8 cellular contexts compared by ENCODE assay signal in the genomic region with DNA sequence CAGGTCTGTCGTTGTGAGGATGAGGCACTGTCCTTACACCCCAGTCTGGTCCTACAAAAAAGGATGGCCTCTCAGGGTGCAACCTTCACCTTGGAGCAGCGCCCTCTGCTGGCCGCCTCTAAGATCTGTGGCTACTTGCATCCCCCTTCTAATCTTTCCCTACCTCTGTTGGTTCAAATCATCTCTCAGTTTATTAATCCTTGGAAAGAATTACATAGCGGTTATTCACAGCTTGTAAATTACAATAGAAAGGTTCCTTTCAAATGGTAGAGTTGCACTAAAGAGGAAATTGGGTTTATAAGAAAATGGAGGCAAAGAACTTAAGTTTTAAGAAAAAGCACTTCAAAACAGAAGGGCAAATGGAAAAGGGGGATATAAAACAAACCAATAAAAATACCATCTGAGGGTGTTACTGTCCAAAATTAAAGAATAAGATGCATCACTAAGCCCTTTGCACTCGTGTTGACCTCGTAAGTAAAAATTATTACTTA.
DNase-seq lines count a peak whose midpoint lies in the region; ATAC-seq and TF ChIP-seq lines count a peak whose summit lies in the region.
"Not testable (repeated sequence)": the region's sequence is repeated elsewhere in the genome, so short reads cannot be mapped to it uniquely, and the experiment has no call there.

No MANE protein-coding gene starts in this region.

- intact Hi-C loops in activated B cell treated with CpG ODN at 0.5 μM for 24 hours (cut with micrococcal nuclease), result loop anchor here (2.0 kb wide), 2 partner anchors 164 to 660 kb away; no protein-coding TSS in a partner anchor

- DNase-seq in KBM-7 (peak; percentile 80), activated B cell treated with CpG ODN at 0.5 μM for 24 hours (peak; percentile 49), foreskin fibroblast (peak; percentile 24 to 71), memory B cell (ENCODE audit: low spot score in 2 of 2) (peak; percentile 67 to 71), ureter (ENCODE audit: low spot score) (peak; percentile 75)
- peak; percentile 84 for DNase-seq in activated naive CD8-positive, alpha-beta T cell treated with anti-CD3 and anti-CD28 coated beads, Interleukin-2, amount 50 U/mL, for 24 hours
- peak; percentile 46 to 65 for DNase-seq in stimulated activated CD4-positive, alpha-beta T cell treated with anti-CD3 and anti-CD28 coated beads, Interleukin-1b, Interleukin-23, amount 100 ng/mL, for 1 hour (ENCODE audit: low read depth in 2 of 2)

- H3K9me3 Mint-ChIP-seq in activated B cell treated with CpG ODN at 0.5 μM for 24 hours; activated naive CD8-positive, alpha-beta T cell treated with anti-CD3 and anti-CD28 coated beads, Interleukin-2, amount 50 U/mL, for 24 hours; memory B cell: not testable (repeated sequence)

- POLR2A ChIA-PET in activated B cell treated with CpG ODN at 0.5 μM for 24 hours (lab: Charles Lee), result not testable (repeated sequence)

- H3K36me3 Mint-ChIP-seq in activated B cell treated with CpG ODN at 0.5 μM for 24 hours (ENCODE audit: low read depth), result peaks cover 14% of the 10 kb centered on the region
- not testable (repeated sequence) for H3K36me3 Mint-ChIP-seq in activated naive CD8-positive, alpha-beta T cell treated with anti-CD3 and anti-CD28 coated beads, Interleukin-2, amount 50 U/mL, for 24 hours (ENCODE audit: low read depth); memory B cell

- TF ChIP-seq CTCF in GM12873 (IDR thresholded peaks at IDR 0.05; ENCODE audit: insufficient read depth, low read depth, low read length, missing control alignments) (peak; percentile 72), foreskin fibroblast (IDR thresholded peaks at IDR 0.05; ENCODE audit: low read depth, low read length) (peak; percentile 58)
- not testable (repeated sequence) for TF ChIP-seq CTCF in activated B cell treated with CpG ODN at 0.5 μM for 24 hours (IDR thresholded peaks at IDR 0.05)

- in situ Hi-C loops in KBM-7 (cut with MboI; ENCODE audit: low pct_unique_long_range_greater_than_20kb, low sequenced_read_pairs), result loop anchor here (25.0 kb wide), 1 partner anchor 670 kb away; no protein-coding TSS in a partner anchor

- CTCF ChIA-PET in activated B cell treated with CpG ODN at 0.5 μM for 24 hours (lab: Charles Lee), result interaction anchor here (1.3 kb wide), 1 partner anchor 198 kb away, joined by 3 read pairs; no protein-coding TSS in a partner anchor

- peak; percentile 81 for ATAC-seq in activated B cell treated with CpG ODN at 0.5 μM for 24 hours (ENCODE audit: low read depth)
- peak; percentile 94 for ATAC-seq in activated naive CD8-positive, alpha-beta T cell treated with anti-CD3 and anti-CD28 coated beads, Interleukin-2, amount 50 U/mL, for 24 hours
- ATAC-seq in memory B cell (ENCODE audit: low read depth), result peak; percentile 91

- H3K4me3 Mint-ChIP-seq in activated B cell treated with CpG ODN at 0.5 μM for 24 hours; activated naive CD8-positive, alpha-beta T cell treated with anti-CD3 and anti-CD28 coated beads, Interleukin-2, amount 50 U/mL, for 24 hours; memory B cell: not testable (repeated sequence)

- not testable (repeated sequence) for H3K4me1 Mint-ChIP-seq in activated B cell treated with CpG ODN at 0.5 μM for 24 hours; activated naive CD8-positive, alpha-beta T cell treated with anti-CD3 and anti-CD28 coated beads, Interleukin-2, amount 50 U/mL, for 24 hours
- peaks cover 11% of the 10 kb centered on the region for H3K4me1 Mint-ChIP-seq in memory B cell

- peak overlapping the region; percentile 50 for H3K27ac Mint-ChIP-seq in activated B cell treated with CpG ODN at 0.5 μM for 24 hours
- not testable (repeated sequence) for H3K27ac Mint-ChIP-seq in activated naive CD8-positive, alpha-beta T cell treated with anti-CD3 and anti-CD28 coated beads, Interleukin-2, amount 50 U/mL, for 24 hours; memory B cell

- H3K4me3 ChIP-seq in foreskin fibroblast (ENCODE audit: low read depth in 1 of 2, low read length in 2 of 2), result not testable (repeated sequence)

- H3K27me3 Mint-ChIP-seq in activated B cell treated with CpG ODN at 0.5 μM for 24 hours; activated naive CD8-positive, alpha-beta T cell treated with anti-CD3 and anti-CD28 coated beads, Interleukin-2, amount 50 U/mL, for 24 hours; memory B cell: not testable (repeated sequence)
